ENCODE assay signal across 2 cellular contexts in the genomic region with DNA sequence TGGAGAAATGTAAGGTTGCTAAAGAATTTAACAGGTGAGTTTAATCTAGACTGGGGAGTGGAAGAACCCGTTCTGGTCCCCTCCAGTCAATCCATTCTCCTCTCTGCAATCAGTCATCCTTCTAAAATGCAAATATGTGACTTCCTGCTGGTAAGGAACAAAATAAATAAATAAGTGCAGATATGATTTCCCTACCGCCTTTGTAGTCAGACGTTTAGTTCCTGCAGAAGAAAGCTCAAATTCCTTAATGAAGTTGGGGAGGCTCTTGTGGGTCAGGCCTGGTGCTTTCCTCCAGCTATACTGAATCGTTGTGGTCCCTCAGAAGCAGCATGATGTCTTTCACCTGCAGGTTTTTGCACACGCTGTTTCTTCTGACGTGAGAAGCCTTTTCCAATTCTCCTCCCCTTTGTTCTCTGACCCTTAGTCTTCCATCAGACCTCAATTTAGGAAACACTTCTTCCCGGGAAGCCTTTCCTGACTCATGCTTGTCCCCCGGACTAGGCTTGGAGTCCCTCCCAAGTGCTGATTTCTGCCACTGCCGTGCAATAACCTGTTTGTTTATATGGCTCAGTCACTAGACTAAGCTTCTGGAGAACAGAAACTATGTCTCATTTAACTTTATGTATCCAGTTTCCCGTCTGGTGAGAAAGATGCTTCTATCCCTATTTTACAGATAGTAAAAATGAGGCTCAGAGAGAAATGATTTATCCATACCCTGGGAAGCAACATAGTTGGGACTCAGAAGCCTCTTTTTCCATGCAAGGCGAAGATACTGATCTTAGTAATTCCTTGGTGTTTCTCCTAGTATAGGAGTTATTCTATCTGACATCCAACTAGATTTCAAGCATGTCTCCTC.
TF ChIP-seq lines count a peak whose summit lies in the region.

No MANE protein-coding gene starts in this region.

TF ChIP-seq in SK-N-SH, 30 proteins besides CTCF, POLR2A, EP300 and RAD21 (continued from another document):
- TF ChIP-seq, protein P1, sequence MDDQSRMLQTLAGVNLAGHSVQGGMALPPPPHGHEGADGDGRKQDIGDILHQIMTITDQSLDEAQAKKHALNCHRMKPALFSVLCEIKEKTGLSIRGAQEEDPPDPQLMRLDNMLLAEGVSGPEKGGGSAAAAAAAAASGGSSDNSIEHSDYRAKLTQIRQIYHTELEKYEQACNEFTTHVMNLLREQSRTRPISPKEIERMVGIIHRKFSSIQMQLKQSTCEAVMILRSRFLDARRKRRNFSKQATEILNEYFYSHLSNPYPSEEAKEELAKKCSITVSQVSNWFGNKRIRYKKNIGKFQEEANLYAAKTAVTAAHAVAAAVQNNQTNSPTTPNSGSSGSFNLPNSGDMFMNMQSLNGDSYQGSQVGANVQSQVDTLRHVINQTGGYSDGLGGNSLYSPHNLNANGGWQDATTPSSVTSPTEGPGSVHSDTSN (IDR thresholded peaks at IDR 0.05), result no peak
- TF ChIP-seq CHD2 (IDR thresholded peaks at IDR 0.05; ENCODE audit: low read length, partially characterized antibody) (no peak), NRF1 (IDR thresholded peaks at IDR 0.05; ENCODE audit: low read depth, low read length) (no peak), SIN3A (IDR thresholded peaks at IDR 0.05; ENCODE audit: borderline replicate concordance, low read depth, low read length) (no peak), YY1 (IDR thresholded peaks at IDR 0.05; ENCODE audit: low read depth) (no peak), JUND (IDR thresholded peaks at IDR 0.05) (no peak), FOXM1 (IDR thresholded peaks at IDR 0.05; ENCODE audit: low read depth) (no peak)

TF ChIP-seq in SK-N-SH treated with all-trans-retinoic acid at 6 μM for 48 hours, 23 proteins besides CTCF, POLR2A, EP300 and RAD21:
- TF ChIP-seq TSHZ2 (CRISPR knock-in tag; IDR thresholded peaks at IDR 0.05), result no peak
